In the genomic region with DNA sequence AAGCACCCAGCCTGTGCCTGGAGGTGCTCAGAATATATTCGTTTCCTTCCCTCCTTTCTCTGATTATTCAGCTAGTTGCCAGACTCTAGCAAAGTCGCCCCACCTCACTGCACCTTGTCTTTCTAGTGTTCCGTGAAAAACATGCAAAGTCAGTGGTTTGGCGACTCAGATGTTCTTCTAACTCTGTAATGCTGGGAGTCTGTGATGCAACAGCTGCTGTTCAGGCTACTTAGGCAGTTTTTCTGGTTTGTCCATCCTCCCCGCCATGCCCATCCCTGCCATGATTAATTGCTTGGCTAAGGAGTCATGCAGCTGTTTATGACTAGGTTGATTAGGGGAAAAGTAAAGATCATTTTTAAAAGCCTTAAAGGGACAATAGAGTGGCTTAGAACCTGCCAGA, we compare ENCODE assay signal across 11 cellular contexts.
A peak's percentile ranks its signal among the peaks of the same experiment; 100 is the strongest.
DNase-seq lines count a peak whose midpoint lies in the region; ATAC-seq and TF ChIP-seq lines count a peak whose summit lies in the region.
"Had no signal": no experiment of that assay in that cellular context is flagged by ENCODE, and none has a peak within 500 bp of the region (broad histone marks: within the 10 kb centered on the region; RNA-seq: fewer than 3 reads in every experiment).

No MANE protein-coding gene starts in this region.

- H3K4me3 ChIP-seq in fibroblast of mammary gland (ENCODE audit: control insufficient read depth, low read depth, low read length), result no peak overlapping the region
- H3K4me3 ChIP-seq: thoracic aorta had no signal

- DNase-seq in AG08396 (ENCODE audit: low spot score) (peak; percentile 33), NCI-H69 (lab: John Stamatoyannopoulos, UW) (peak; percentile 46), fibroblast of mammary gland (ENCODE audit: low read depth) (peak; percentile 85), NCI-H2107 treated with DMSO at 0.1 percent for 48 hours (lab: John Stamatoyannopoulos, UW; ENCODE audit: unreplicated experiment) (no peak), NCI-H2227 (lab: John Stamatoyannopoulos, UW; ENCODE audit: unreplicated experiment) (no peak)
- DNase-seq: T-helper 9 cell had no signal

- peak; percentile 81 for ATAC-seq in GM21786 (IDR thresholded peaks at IDR 0.05; ENCODE audit: unreplicated experiment)
- no peak for ATAC-seq in HG03097 (IDR thresholded peaks at IDR 0.05; ENCODE audit: low FRiP score, unreplicated experiment)
- ATAC-seq in HG03439 (IDR thresholded peaks at IDR 0.05; ENCODE audit: unreplicated experiment), result no peak
- ATAC-seq: activated naive CD4-positive, alpha-beta T cell treated with anti-CD3 and anti-CD28 coated beads, Interleukin-2, amount 50 U/mL, for 72 hours had no signal

- TF ChIP-seq CTCF in fibroblast of mammary gland (conservative IDR thresholded peaks at IDR 0.05; ENCODE audit: control insufficient read depth, insufficient read depth, low read depth, low read length), result no peak

Comparison
In these comparisons a context has a peak if more than half of its experiments do, and no peak if none do; other contexts are left out.
1. DNase-seq: peak in AG08396 (single experiment), NCI-H69 (single experiment) and fibroblast of mammary gland (single experiment); none in NCI-H2107 treated with DMSO at 0.1 percent for 48 hours (single experiment) and NCI-H2227 (single experiment).